Comparison of ENCODE assay signal across 1 cellular context in the genomic region with DNA sequence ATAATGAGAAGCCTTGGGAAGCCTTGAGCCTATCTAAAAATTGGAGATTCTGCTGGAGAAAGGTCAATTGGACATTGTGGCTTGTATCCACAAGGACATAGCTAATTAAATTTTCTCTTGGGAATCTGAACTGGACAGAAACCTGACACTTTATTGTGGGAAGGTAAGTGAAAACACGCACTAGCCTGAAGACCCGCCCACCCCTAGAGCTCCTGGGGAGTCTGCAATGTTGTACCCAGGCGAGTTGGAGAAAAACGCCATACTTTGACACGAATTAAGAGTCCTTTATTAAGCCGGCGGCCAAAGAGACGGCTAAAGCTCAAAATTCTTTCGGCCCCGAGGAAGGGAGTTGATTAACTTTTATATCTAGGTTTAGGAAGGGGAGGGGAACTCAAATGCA.
TF ChIP-seq lines count a peak whose summit lies in the region.

No MANE protein-coding gene starts in this region.

TF ChIP-seq in GM12878, 131 proteins besides CTCF, POLR2A, EP300 and RAD21:
- TF ChIP-seq CREB1 (IDR thresholded peaks at IDR 0.05; ENCODE audit: low read depth) (no peak), WRNIP1 (IDR thresholded peaks at IDR 0.05; ENCODE audit: borderline replicate concordance, low read depth, low read length) (no peak), DPF2 (IDR thresholded peaks at IDR 0.05) (no peak), NFYA (IDR thresholded peaks at IDR 0.05; ENCODE audit: borderline replicate concordance, low read depth, low read length) (no peak)
